Comparison of ENCODE assay signal across 1 cellular context in genomic region chr2:189698020-189698887, GRCh38.
A peak's percentile ranks its signal among the peaks of the same experiment; 100 is the strongest.
TF ChIP-seq lines count a peak whose summit lies in the region.

No MANE protein-coding gene starts in this region.

TF ChIP-seq in K562, 482 proteins besides CTCF, POLR2A, EP300 and RAD21:
- TF ChIP-seq HMGXB4 (CRISPR knock-in tag; IDR thresholded peaks at IDR 0.05) (no peak), ARID3A (IDR thresholded peaks at IDR 0.05; ENCODE audit: borderline replicate concordance, low read depth, low read length) (peak; percentile 68; the same call in 1 of the 2 replicates), ATF1 (CRISPR knock-in tag; IDR thresholded peaks at IDR 0.05) (no peak), ATF1 (tag; IDR thresholded peaks at IDR 0.05) (0 out of 2 replicates have a peak, but pooled peaks have one; percentile 24), ATF3 (IDR thresholded peaks at IDR 0.05) (0 out of 2 replicates have a peak, but pooled peaks have one; percentile 36), ATF3 (CRISPR knock-in tag; conservative IDR thresholded peaks at IDR 0.05) (no peak), SPI1 (IDR thresholded peaks at IDR 0.05; ENCODE audit: borderline replicate concordance, low read depth, low read length) (no peak), SP1 (CRISPR knock-in tag; IDR thresholded peaks at IDR 0.05) (no peak), MYBL2 (IDR thresholded peaks at IDR 0.05; ENCODE audit: low read depth) (0 out of 2 replicates have a peak, but pooled peaks have one; percentile 10), MYBL2 (CRISPR knock-in tag; IDR thresholded peaks at IDR 0.05; ENCODE audit: borderline replicate concordance) (no peak), ZNF384 (IDR thresholded peaks at IDR 0.05; ENCODE audit: low read depth, low read length) (peak; percentile 83), EP400 (IDR thresholded peaks at IDR 0.05) (0 out of 2 replicates have a peak, but pooled peaks have one; percentile 18), CEBPG (CRISPR knock-in tag; IDR thresholded peaks at IDR 0.05) (no peak), CEBPG (tag; conservative IDR thresholded peaks at IDR 0.05 in 1 of 2, IDR thresholded peaks at IDR 0.05 in 1 of 2) (peak; percentile 61 to 94), POLR2B (IDR thresholded peaks at IDR 0.05; ENCODE audit: low read depth, partially characterized antibody) (no peak), ZNF197 (CRISPR knock-in tag; IDR thresholded peaks at IDR 0.05; ENCODE audit: low read depth) (0 out of 2 replicates have a peak, but pooled peaks have one; percentile 33), TRIM28 (IDR thresholded peaks at IDR 0.05) (no peak), STAT5A (IDR thresholded peaks at IDR 0.05; ENCODE audit: borderline replicate concordance, low read length) (no peak), CEBPB (tag; IDR thresholded peaks at IDR 0.05) (peak; percentile 81), SRF (CRISPR knock-in tag; IDR thresholded peaks at IDR 0.05) (peak in 1 of 2 experiments; percentile 46; a peak in 1 of 4 replicates), TCF3 (CRISPR knock-in tag; IDR thresholded peaks at IDR 0.05) (no peak), ZNF696 (CRISPR knock-in tag; conservative IDR thresholded peaks at IDR 0.05) (no peak), ETV6 (IDR thresholded peaks at IDR 0.05; ENCODE audit: borderline replicate concordance in 1 of 2, low read depth in 2 of 2, low read length in 1 of 2) (no peak), ETV6 (CRISPR knock-in tag; IDR thresholded peaks at IDR 0.05; ENCODE audit: borderline replicate concordance) (no peak), JUND (IDR thresholded peaks at IDR 0.05; ENCODE audit: borderline replicate concordance, low read depth, low read length) (0 out of 2 replicates have a peak, but pooled peaks have one; percentile 6), JUND (tag; IDR thresholded peaks at IDR 0.05; ENCODE audit: borderline replicate concordance, low read depth, low read length) (0 out of 3 replicates have a peak, but pooled peaks have one; percentile 10), ATF7 (IDR thresholded peaks at IDR 0.05) (0 out of 2 replicates have a peak, but pooled peaks have one; percentile 38), ZBTB26 (CRISPR knock-in tag; IDR thresholded peaks at IDR 0.05) (no peak), E2F4 (CRISPR knock-in tag; IDR thresholded peaks at IDR 0.05; ENCODE audit: low read depth) (no peak), ZKSCAN1 (IDR thresholded peaks at IDR 0.05; ENCODE audit: low read depth, low read length) (no peak), ZFP36 (IDR thresholded peaks at IDR 0.05; ENCODE audit: low read depth, low read length, partially characterized antibody) (no peak)
- TF ChIP-seq, protein P1, sequence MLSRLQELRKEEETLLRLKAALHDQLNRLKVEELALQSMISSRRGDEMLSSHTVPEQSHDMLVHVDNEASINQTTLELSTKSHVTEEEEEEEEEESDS (CRISPR knock-in tag; IDR thresholded peaks at IDR 0.05), result no peak
- TF ChIP-seq, protein P2, sequence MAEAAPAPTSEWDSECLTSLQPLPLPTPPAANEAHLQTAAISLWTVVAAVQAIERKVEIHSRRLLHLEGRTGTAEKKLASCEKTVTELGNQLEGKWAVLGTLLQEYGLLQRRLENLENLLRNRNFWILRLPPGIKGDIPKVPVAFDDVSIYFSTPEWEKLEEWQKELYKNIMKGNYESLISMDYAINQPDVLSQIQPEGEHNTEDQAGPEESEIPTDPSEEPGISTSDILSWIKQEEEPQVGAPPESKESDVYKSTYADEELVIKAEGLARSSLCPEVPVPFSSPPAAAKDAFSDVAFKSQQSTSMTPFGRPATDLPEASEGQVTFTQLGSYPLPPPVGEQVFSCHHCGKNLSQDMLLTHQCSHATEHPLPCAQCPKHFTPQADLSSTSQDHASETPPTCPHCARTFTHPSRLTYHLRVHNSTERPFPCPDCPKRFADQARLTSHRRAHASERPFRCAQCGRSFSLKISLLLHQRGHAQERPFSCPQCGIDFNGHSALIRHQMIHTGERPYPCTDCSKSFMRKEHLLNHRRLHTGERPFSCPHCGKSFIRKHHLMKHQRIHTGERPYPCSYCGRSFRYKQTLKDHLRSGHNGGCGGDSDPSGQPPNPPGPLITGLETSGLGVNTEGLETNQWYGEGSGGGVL (CRISPR knock-in tag; IDR thresholded peaks at IDR 0.05), result no peak
- TF ChIP-seq, protein P3, sequence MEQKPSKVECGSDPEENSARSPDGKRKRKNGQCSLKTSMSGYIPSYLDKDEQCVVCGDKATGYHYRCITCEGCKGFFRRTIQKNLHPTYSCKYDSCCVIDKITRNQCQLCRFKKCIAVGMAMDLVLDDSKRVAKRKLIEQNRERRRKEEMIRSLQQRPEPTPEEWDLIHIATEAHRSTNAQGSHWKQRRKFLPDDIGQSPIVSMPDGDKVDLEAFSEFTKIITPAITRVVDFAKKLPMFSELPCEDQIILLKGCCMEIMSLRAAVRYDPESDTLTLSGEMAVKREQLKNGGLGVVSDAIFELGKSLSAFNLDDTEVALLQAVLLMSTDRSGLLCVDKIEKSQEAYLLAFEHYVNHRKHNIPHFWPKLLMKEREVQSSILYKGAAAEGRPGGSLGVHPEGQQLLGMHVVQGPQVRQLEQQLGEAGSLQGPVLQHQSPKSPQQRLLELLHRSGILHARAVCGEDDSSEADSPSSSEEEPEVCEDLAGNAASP (IDR thresholded peaks at IDR 0.05), result 0 out of 2 replicates have a peak, but pooled peaks have one; percentile 31
- TF ChIP-seq, protein P4, sequence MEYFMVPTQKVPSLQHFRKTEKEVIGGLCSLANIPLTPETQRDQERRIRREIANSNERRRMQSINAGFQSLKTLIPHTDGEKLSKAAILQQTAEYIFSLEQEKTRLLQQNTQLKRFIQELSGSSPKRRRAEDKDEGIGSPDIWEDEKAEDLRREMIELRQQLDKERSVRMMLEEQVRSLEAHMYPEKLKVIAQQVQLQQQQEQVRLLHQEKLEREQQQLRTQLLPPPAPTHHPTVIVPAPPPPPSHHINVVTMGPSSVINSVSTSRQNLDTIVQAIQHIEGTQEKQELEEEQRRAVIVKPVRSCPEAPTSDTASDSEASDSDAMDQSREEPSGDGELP (CRISPR knock-in tag; IDR thresholded peaks at IDR 0.05; ENCODE audit: borderline replicate concordance), result no peak
- TF ChIP-seq, protein P5, sequence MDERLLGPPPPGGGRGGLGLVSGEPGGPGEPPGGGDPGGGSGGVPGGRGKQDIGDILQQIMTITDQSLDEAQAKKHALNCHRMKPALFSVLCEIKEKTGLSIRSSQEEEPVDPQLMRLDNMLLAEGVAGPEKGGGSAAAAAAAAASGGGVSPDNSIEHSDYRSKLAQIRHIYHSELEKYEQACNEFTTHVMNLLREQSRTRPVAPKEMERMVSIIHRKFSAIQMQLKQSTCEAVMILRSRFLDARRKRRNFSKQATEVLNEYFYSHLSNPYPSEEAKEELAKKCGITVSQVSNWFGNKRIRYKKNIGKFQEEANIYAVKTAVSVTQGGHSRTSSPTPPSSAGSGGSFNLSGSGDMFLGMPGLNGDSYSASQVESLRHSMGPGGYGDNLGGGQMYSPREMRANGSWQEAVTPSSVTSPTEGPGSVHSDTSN (CRISPR knock-in tag; IDR thresholded peaks at IDR 0.05; ENCODE audit: low read depth), result no peak
- TF ChIP-seq, protein P5 (tag; conservative IDR thresholded peaks at IDR 0.05; ENCODE audit: low read depth), result no peak
